2 cellular contexts compared by ENCODE assay signal in genomic region chr15:58039260-58040035, GRCh38.
TF ChIP-seq lines count a peak whose summit lies in the region.

No MANE protein-coding gene starts in this region.

TF ChIP-seq in GM23338, 12 proteins besides CTCF, POLR2A, EP300 and RAD21:
- TF ChIP-seq ETS1 (IDR thresholded peaks at IDR 0.05): no peak
- no peak for TF ChIP-seq STAT1 (IDR thresholded peaks at IDR 0.05; ENCODE audit: unreplicated experiment)
- no peak for TF ChIP-seq NANOG (IDR thresholded peaks at IDR 0.05; ENCODE audit: borderline replicate concordance)
- no peak for TF ChIP-seq CREB1 (CRISPR knock-in tag; IDR thresholded peaks at IDR 0.05; ENCODE audit: low read depth)
- no peak for TF ChIP-seq ZNF114 (CRISPR knock-in tag; IDR thresholded peaks at IDR 0.05)
- TF ChIP-seq JUNB (IDR thresholded peaks at IDR 0.05; ENCODE audit: unreplicated experiment): no peak
- no peak for TF ChIP-seq EZH2 (IDR thresholded peaks at IDR 0.05; ENCODE audit: low read depth, unreplicated experiment)
- TF ChIP-seq EZH2phosphoT487 (IDR thresholded peaks at IDR 0.05; ENCODE audit: unreplicated experiment): no peak
- TF ChIP-seq, protein P1, sequence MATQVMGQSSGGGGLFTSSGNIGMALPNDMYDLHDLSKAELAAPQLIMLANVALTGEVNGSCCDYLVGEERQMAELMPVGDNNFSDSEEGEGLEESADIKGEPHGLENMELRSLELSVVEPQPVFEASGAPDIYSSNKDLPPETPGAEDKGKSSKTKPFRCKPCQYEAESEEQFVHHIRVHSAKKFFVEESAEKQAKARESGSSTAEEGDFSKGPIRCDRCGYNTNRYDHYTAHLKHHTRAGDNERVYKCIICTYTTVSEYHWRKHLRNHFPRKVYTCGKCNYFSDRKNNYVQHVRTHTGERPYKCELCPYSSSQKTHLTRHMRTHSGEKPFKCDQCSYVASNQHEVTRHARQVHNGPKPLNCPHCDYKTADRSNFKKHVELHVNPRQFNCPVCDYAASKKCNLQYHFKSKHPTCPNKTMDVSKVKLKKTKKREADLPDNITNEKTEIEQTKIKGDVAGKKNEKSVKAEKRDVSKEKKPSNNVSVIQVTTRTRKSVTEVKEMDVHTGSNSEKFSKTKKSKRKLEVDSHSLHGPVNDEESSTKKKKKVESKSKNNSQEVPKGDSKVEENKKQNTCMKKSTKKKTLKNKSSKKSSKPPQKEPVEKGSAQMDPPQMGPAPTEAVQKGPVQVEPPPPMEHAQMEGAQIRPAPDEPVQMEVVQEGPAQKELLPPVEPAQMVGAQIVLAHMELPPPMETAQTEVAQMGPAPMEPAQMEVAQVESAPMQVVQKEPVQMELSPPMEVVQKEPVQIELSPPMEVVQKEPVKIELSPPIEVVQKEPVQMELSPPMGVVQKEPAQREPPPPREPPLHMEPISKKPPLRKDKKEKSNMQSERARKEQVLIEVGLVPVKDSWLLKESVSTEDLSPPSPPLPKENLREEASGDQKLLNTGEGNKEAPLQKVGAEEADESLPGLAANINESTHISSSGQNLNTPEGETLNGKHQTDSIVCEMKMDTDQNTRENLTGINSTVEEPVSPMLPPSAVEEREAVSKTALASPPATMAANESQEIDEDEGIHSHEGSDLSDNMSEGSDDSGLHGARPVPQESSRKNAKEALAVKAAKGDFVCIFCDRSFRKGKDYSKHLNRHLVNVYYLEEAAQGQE (IDR thresholded peaks at IDR 0.05; ENCODE audit: unreplicated experiment): no peak
- no peak for TF ChIP-seq POLR2AphosphoS5 (IDR thresholded peaks at IDR 0.05; ENCODE audit: low read depth)

TF ChIP-seq in endothelial cell of umbilical vein, 7 proteins besides CTCF, POLR2A, EP300 and RAD21:
- TF ChIP-seq MYC (IDR thresholded peaks at IDR 0.05; ENCODE audit: low read depth, low read length) (no peak), FOS (IDR thresholded peaks at IDR 0.05; ENCODE audit: borderline replicate concordance, insufficient read depth, low read length) (peak; percentile 22)
